In genomic region chr16:8961811-8962390, GRCh38 we compare ENCODE assay signal across 8 cellular contexts. TPM values are rescaled to one million over a fixed set of nuclear protein-coding genes. Genes with fewer than 3 reads are reported as not detected.
A peak's percentile ranks its signal among the peaks of the same experiment; 100 is the strongest.
DNase-seq lines count a peak whose midpoint lies in the region; ATAC-seq and TF ChIP-seq lines count a peak whose summit lies in the region.

No MANE protein-coding gene starts in this region.

- peak; percentile 20 for DNase-seq in activated naive CD4-positive, alpha-beta T cell treated with anti-CD3 and anti-CD28 coated beads for 36 hours
- DNase-seq in activated naive CD4-positive, alpha-beta T cell treated with anti-CD3 and anti-CD28 coated beads, Interleukin-2, amount 50 U/mL, for 16 hours = no peak
- DNase-seq in activated naive CD8-positive, alpha-beta T cell treated with anti-CD3 and anti-CD28 coated beads, Interleukin-2, amount 10 ng/mL, durations not matched to agents 7 days and 5 days = no peak
- no peak for DNase-seq in left lung
- DNase-seq in transverse colon = no peak
- DNase-seq in activated CD4-positive, CD25-positive, alpha-beta regulatory T cell treated with anti-CD3 and anti-CD28 coated beads, Interleukin-2, amount 50 U/mL, for 72 hours = no peak
- DNase-seq in G401 (ENCODE audit: low spot score) = no peak

- H3K9me3 ChIP-seq in left lung (no peaks in the 10 kb centered on the region), transverse colon (no peaks in the 10 kb centered on the region)

- POLR2A ChIA-PET in activated naive CD8-positive, alpha-beta T cell treated with anti-CD3 and anti-CD28 coated beads, Interleukin-2, amount 10 ng/mL, durations not matched to agents 7 days and 5 days (lab: Charles Lee) = interaction anchor here (0.9 to 1.3 kb wide), 2 partner anchors 13 to 40 kb away, joined by 3 to 5 read pairs; no protein-coding TSS in a partner anchor

- no peak for TF ChIP-seq EP300 in transverse colon (IDR thresholded peaks at IDR 0.05; ENCODE audit: low read depth)

- no peaks in the 10 kb centered on the region for H3K9me3 Mint-ChIP-seq in activated naive CD4-positive, alpha-beta T cell treated with anti-CD3 and anti-CD28 coated beads for 36 hours
- H3K9me3 Mint-ChIP-seq in activated naive CD8-positive, alpha-beta T cell treated with anti-CD3 and anti-CD28 coated beads, Interleukin-2, amount 10 ng/mL, durations not matched to agents 7 days and 5 days = no peaks in the 10 kb centered on the region

- TF ChIP-seq CTCF in left lung (IDR thresholded peaks at IDR 0.05) (no peak), transverse colon (IDR thresholded peaks at IDR 0.05) (no peak)

- WGBS in transverse colon (ENCODE audit: low coverage in 1 of 2), 2 donors = 6 to 17% methylated on average over 7 to 15 of the region's 15 CpGs

- H3K27me3 ChIP-seq in left lung (no peaks in the 10 kb centered on the region), transverse colon (no peaks in the 10 kb centered on the region)

- intact Hi-C loops in activated naive CD4-positive, alpha-beta T cell treated with anti-CD3 and anti-CD28 coated beads for 36 hours (cut with micrococcal nuclease) = loop anchor here (1.0 to 5.0 kb wide), 10 partner anchors 25 to 1983 kb away; partner anchors contain the start of genes CARHSP1, CLEC16A, HAPSTR1 and METTL22
- intact Hi-C loops in left lung (cut with DNase I) (no loop called here), transverse colon (cut with DNase I; ENCODE audit: low total_unique reads) (no loop called here)

- no peak for ATAC-seq in activated naive CD8-positive, alpha-beta T cell treated with anti-CD3 and anti-CD28 coated beads, Interleukin-2, amount 10 ng/mL, durations not matched to agents 7 days and 5 days (ENCODE audit: low read depth)
- ATAC-seq in left lung (no peak), GM21825 (IDR thresholded peaks at IDR 0.05; ENCODE audit: unreplicated experiment) (no peak)

- peaks cover 57% of the 10 kb centered on the region for H3K4me1 Mint-ChIP-seq in activated naive CD4-positive, alpha-beta T cell treated with anti-CD3 and anti-CD28 coated beads for 36 hours (ENCODE audit: low read depth)
- H3K4me1 Mint-ChIP-seq in activated naive CD8-positive, alpha-beta T cell treated with anti-CD3 and anti-CD28 coated beads, Interleukin-2, amount 10 ng/mL, durations not matched to agents 7 days and 5 days = peaks cover 57% of the 10 kb centered on the region

- H3K4me3 ChIP-seq in left lung (peak overlapping the region; percentile 62 to 82), transverse colon (peak overlapping the region; percentile 59 to 96 (median 87))

- peak overlapping the region; percentile 86 for H3K4me3 Mint-ChIP-seq in activated naive CD4-positive, alpha-beta T cell treated with anti-CD3 and anti-CD28 coated beads for 36 hours
- H3K4me3 Mint-ChIP-seq in activated naive CD8-positive, alpha-beta T cell treated with anti-CD3 and anti-CD28 coated beads, Interleukin-2, amount 10 ng/mL, durations not matched to agents 7 days and 5 days = peak overlapping the region; percentile 93

- H3K36me3 ChIP-seq in left lung (no peaks in the 10 kb centered on the region), transverse colon (no peaks in the 10 kb centered on the region)

- H3K27ac ChIP-seq in left lung (no peak overlapping the region), transverse colon (peak overlapping the region; percentile 88 to 93 (median 91))

- H3K4me1 ChIP-seq in left lung (peaks cover 42 to 66% of the 10 kb centered on the region in 2 donors), transverse colon (peaks cover 47 to 65% (median 60%) of the 10 kb centered on the region in 4 donors)

- in situ Hi-C loops in transverse colon (cut with MboI; ENCODE audit: low pct_ligation_motif_present in 1 of 4, low pct_unique_long_range_greater_than_20kb in 1 of 4, low sequenced_read_pairs in 3 of 4) = no loop called here
- in situ Hi-C loops in G401 (cut with HindIII; ENCODE audit: low sequenced_read_pairs) = no loop called here

- H3K36me3 Mint-ChIP-seq in activated naive CD4-positive, alpha-beta T cell treated with anti-CD3 and anti-CD28 coated beads for 36 hours (ENCODE audit: low read depth) = peaks cover 9% of the 10 kb centered on the region
- peaks cover 11% of the 10 kb centered on the region for H3K36me3 Mint-ChIP-seq in activated naive CD8-positive, alpha-beta T cell treated with anti-CD3 and anti-CD28 coated beads, Interleukin-2, amount 10 ng/mL, durations not matched to agents 7 days and 5 days

- CTCF ChIA-PET in activated naive CD4-positive, alpha-beta T cell treated with anti-CD3 and anti-CD28 coated beads for 36 hours (lab: Charles Lee) = interaction anchor here (1.8 kb wide), 1 partner anchor 25 kb away, joined by 5 read pairs; no protein-coding TSS in a partner anchor

- no peak for TF ChIP-seq POLR2A in transverse colon (IDR thresholded peaks at IDR 0.05)

- H3K27ac Mint-ChIP-seq in activated naive CD4-positive, alpha-beta T cell treated with anti-CD3 and anti-CD28 coated beads for 36 hours = peak overlapping the region; percentile 88
- peak overlapping the region; percentile 93 for H3K27ac Mint-ChIP-seq in activated naive CD8-positive, alpha-beta T cell treated with anti-CD3 and anti-CD28 coated beads, Interleukin-2, amount 10 ng/mL, durations not matched to agents 7 days and 5 days

- H3K27me3 Mint-ChIP-seq in activated naive CD4-positive, alpha-beta T cell treated with anti-CD3 and anti-CD28 coated beads for 36 hours (ENCODE audit: low read depth) = peaks cover 3% of the 10 kb centered on the region
- H3K27me3 Mint-ChIP-seq in activated naive CD8-positive, alpha-beta T cell treated with anti-CD3 and anti-CD28 coated beads, Interleukin-2, amount 10 ng/mL, durations not matched to agents 7 days and 5 days = peaks cover 7% of the 10 kb centered on the region

RNA-seq across cellular contexts. Expression of gene USP7, which starts 1.8 kb away (rescaled TPM):
- 100 to 1,000 TPM; 155 to 163 TPM for total RNA-seq in activated naive CD4-positive, alpha-beta T cell treated with anti-CD3 and anti-CD28 coated beads for 36 hours
- total RNA-seq in activated naive CD8-positive, alpha-beta T cell treated with anti-CD3 and anti-CD28 coated beads, Interleukin-2, amount 10 ng/mL, durations not matched to agents 7 days and 5 days = 100 to 1,000 TPM; 153 to 162 TPM
- 10 to 100 TPM; 70.4 to 98.4 TPM for total RNA-seq in left lung
- 100 to 1,000 TPM in 3 of 4 donors, 10 to 100 TPM in 1; 72.9 to 419 (median 158) TPM for total RNA-seq in transverse colon
- 20.3 and 29.2 TPM in 2 replicates for total RNA-seq in G401 (2014; rRNA removed; shearing (Covaris generic))

Comparison
In these comparisons a context has a peak if more than half of its experiments do, and no peak if none do; other contexts are left out.
1. H3K27ac ChIP-seq: peak in transverse colon (4 of 4); none in left lung (0 of 2).